Comparison of ENCODE assay signal across 9 cellular contexts in genomic region chr12:76455582-76456345, GRCh38.
DNase-seq lines count a peak whose midpoint lies in the region; ATAC-seq and TF ChIP-seq lines count a peak whose summit lies in the region.
"Had no signal": no experiment of that assay in that cellular context is flagged by ENCODE, and none has a peak within 500 bp of the region (broad histone marks: within the 10 kb centered on the region; RNA-seq: fewer than 3 reads in every experiment).

No MANE protein-coding gene starts in this region.

- H3K4me1 Mint-ChIP-seq in activated naive CD8-positive, alpha-beta T cell treated with anti-CD3 and anti-CD28 coated beads, Interleukin-2, amount 10 ng/mL, durations not matched to agents 7 days and 5 days: peaks cover 5% of the 10 kb centered on the region

- H3K4me1 ChIP-seq in right cardiac atrium (ENCODE audit: control insufficient read depth, insufficient read depth, low read length): no peaks in the 10 kb centered on the region
- H3K4me1 ChIP-seq in smooth muscle cell (ENCODE audit: low read depth): peaks cover 5% of the 10 kb centered on the region

- H3K4me3 Mint-ChIP-seq in activated naive CD8-positive, alpha-beta T cell treated with anti-CD3 and anti-CD28 coated beads, Interleukin-2, amount 10 ng/mL, durations not matched to agents 7 days and 5 days: no peak overlapping the region

- no peak overlapping the region for H3K27ac ChIP-seq in right cardiac atrium (ENCODE audit: low read length)
- peak overlapping the region; percentile 81 for H3K27ac ChIP-seq in smooth muscle cell (ENCODE audit: low read depth)
- H3K27ac ChIP-seq: BLaER1 treated with 17β-estradiol and CSF1 and Interleukin-3, amounts not matched to agents 10 nM and 100 nM had no signal

- no peaks in the 10 kb centered on the region for H3K27me3 ChIP-seq in right cardiac atrium (ENCODE audit: control insufficient read depth, insufficient read depth)
- H3K27me3 ChIP-seq in smooth muscle cell (ENCODE audit: low read depth): no peaks in the 10 kb centered on the region
- H3K27me3 ChIP-seq: BLaER1 treated with 17β-estradiol and CSF1 and Interleukin-3, amounts not matched to agents 10 nM and 100 nM had no signal

- TF ChIP-seq CTCF in GM20000 (IDR thresholded peaks at IDR 0.05; ENCODE audit: extremely low read depth, missing control alignments) (peak; percentile 27), smooth muscle cell (IDR thresholded peaks at IDR 0.05; ENCODE audit: borderline replicate concordance, insufficient read depth, poor library complexity, severe bottlenecking) (peak; percentile 66)

- H3K27me3 Mint-ChIP-seq in activated naive CD8-positive, alpha-beta T cell treated with anti-CD3 and anti-CD28 coated beads, Interleukin-2, amount 10 ng/mL, durations not matched to agents 7 days and 5 days: no peaks in the 10 kb centered on the region

- H3F3A ChIP-seq in smooth muscle cell (ENCODE audit: low read depth): no peaks in the 10 kb centered on the region

- intact Hi-C loops in right cardiac atrium (cut with DNase I): no loop called here

- H3K9me3 Mint-ChIP-seq in activated naive CD8-positive, alpha-beta T cell treated with anti-CD3 and anti-CD28 coated beads, Interleukin-2, amount 10 ng/mL, durations not matched to agents 7 days and 5 days: no peaks in the 10 kb centered on the region

- H3K9ac ChIP-seq in smooth muscle cell (ENCODE audit: low read depth): peak overlapping the region; percentile 47
- H3K9ac ChIP-seq: BLaER1 treated with 17β-estradiol and CSF1 and Interleukin-3, amounts not matched to agents 10 nM and 100 nM had no signal

- H3K79me2 ChIP-seq in smooth muscle cell (ENCODE audit: low read depth): peaks cover 57% of the 10 kb centered on the region

- H3K36me3 ChIP-seq in smooth muscle cell (ENCODE audit: low read depth): no peaks in the 10 kb centered on the region

- peak; percentile 94 for ATAC-seq in HG03460 (IDR thresholded peaks at IDR 0.05; ENCODE audit: unreplicated experiment)
- ATAC-seq in activated naive CD8-positive, alpha-beta T cell treated with anti-CD3 and anti-CD28 coated beads, Interleukin-2, amount 10 ng/mL, durations not matched to agents 7 days and 5 days (ENCODE audit: low read depth): peak; percentile 50
- ATAC-seq in right cardiac atrium: peak; percentile 51 to 71

- DNase-seq in DMS79 treated with DMSO at 0.1 percent for 48 hours (lab: John Stamatoyannopoulos, UW) (peak; percentile 37), DMS79 (lab: John Stamatoyannopoulos, UW) (no peak), GM20000 (ENCODE audit: low spot score) (peak; percentile 50), NCI-H510A treated with DMSO at 0.1 percent for 48 hours (lab: John Stamatoyannopoulos, UW) (peak; percentile 77), right cardiac atrium (no peak), smooth muscle cell (lab: John Stamatoyannopoulos, UW; ENCODE audit: unreplicated experiment) (no peak)
- no peak for DNase-seq in activated naive CD8-positive, alpha-beta T cell treated with anti-CD3 and anti-CD28 coated beads, Interleukin-2, amount 10 ng/mL, durations not matched to agents 7 days and 5 days

- no peak overlapping the region for H2AFZ ChIP-seq in smooth muscle cell (ENCODE audit: low read depth)

- H3K27ac Mint-ChIP-seq in activated naive CD8-positive, alpha-beta T cell treated with anti-CD3 and anti-CD28 coated beads, Interleukin-2, amount 10 ng/mL, durations not matched to agents 7 days and 5 days: no peak overlapping the region

- peaks cover 27% of the 10 kb centered on the region for H4K20me1 ChIP-seq in smooth muscle cell (ENCODE audit: low read depth)

- peak overlapping the region; percentile 51 for H3K4me2 ChIP-seq in smooth muscle cell
- H3K4me2 ChIP-seq: BLaER1 treated with 17β-estradiol and CSF1 and Interleukin-3, amounts not matched to agents 10 nM and 100 nM had no signal

- POLR2A ChIA-PET in activated naive CD8-positive, alpha-beta T cell treated with anti-CD3 and anti-CD28 coated beads, Interleukin-2, amount 10 ng/mL, durations not matched to agents 7 days and 5 days (lab: Charles Lee): interaction anchor here (0.7 to 1.4 kb wide), 2 partner anchors 103 to 373 kb away, joined by 3 to 4 read pairs; partner anchors contain the start of gene OSBPL8

- peaks cover 7% of the 10 kb centered on the region for H3K36me3 Mint-ChIP-seq in activated naive CD8-positive, alpha-beta T cell treated with anti-CD3 and anti-CD28 coated beads, Interleukin-2, amount 10 ng/mL, durations not matched to agents 7 days and 5 days

- 48% methylated on average over 2 of the region's 2 CpGs for WGBS in right cardiac atrium
- WGBS in smooth muscle cell (ENCODE audit: low lambda C conversion rate): 40% methylated on average over 2 of the region's 2 CpGs

- H3K4me3 ChIP-seq in right cardiac atrium (ENCODE audit: low read length) (no peak overlapping the region), smooth muscle cell (no peak overlapping the region)
- H3K4me3 ChIP-seq: BLaER1 treated with 17β-estradiol and CSF1 and Interleukin-3, amounts not matched to agents 10 nM and 100 nM had no signal

- H3K9me3 ChIP-seq in right cardiac atrium (ENCODE audit: control insufficient read depth, low read length): no peaks in the 10 kb centered on the region
- H3K9me3 ChIP-seq in smooth muscle cell (replicated peaks; ENCODE audit: low read depth): no peaks in the 10 kb centered on the region

Comparison
In these comparisons a context has a peak if more than half of its experiments do, and no peak if none do; other contexts are left out.
1. DNase-seq: peak in DMS79 treated with DMSO at 0.1 percent for 48 hours (single experiment), GM20000 (single experiment) and NCI-H510A treated with DMSO at 0.1 percent for 48 hours (single experiment); none in DMS79 (single experiment), activated naive CD8-positive, alpha-beta T cell treated with anti-CD3 and anti-CD28 coated beads, Interleukin-2, amount 10 ng/mL, durations not matched to agents 7 days and 5 days (single experiment), right cardiac atrium (0 of 3) and smooth muscle cell (single experiment).
2. Peak in every context shown above with its lines, with median percentiles within 50 percentile points of each other: ATAC-seq.